In genomic region chr5:110611817-110612216, GRCh38 we compare ENCODE assay signal across 1 cellular context.
A peak's percentile ranks its signal among the peaks of the same experiment; 100 is the strongest.
TF ChIP-seq lines count a peak whose summit lies in the region.

No MANE protein-coding gene starts in this region.

TF ChIP-seq in SK-N-SH, 30 proteins besides CTCF, POLR2A, EP300 and RAD21 (continued from another document):
- TF ChIP-seq REST (IDR thresholded peaks at IDR 0.05; ENCODE audit: low read depth, low read length): no peak
- TF ChIP-seq TEAD4 (IDR thresholded peaks at IDR 0.05; ENCODE audit: borderline replicate concordance, insufficient read depth): 0 out of 2 replicates have a peak, but pooled peaks have one; percentile 17
- TF ChIP-seq RXRA (IDR thresholded peaks at IDR 0.05; ENCODE audit: borderline replicate concordance, low read depth): no peak
- peak; percentile 10 for TF ChIP-seq CHD2 (IDR thresholded peaks at IDR 0.05; ENCODE audit: low read length, partially characterized antibody)
- TF ChIP-seq MAX (IDR thresholded peaks at IDR 0.05; ENCODE audit: low read depth): no peak
- TF ChIP-seq RCOR1 (IDR thresholded peaks at IDR 0.05; ENCODE audit: low read length): peak; percentile 56
- TF ChIP-seq GATA2 (CRISPR knock-in tag; IDR thresholded peaks at IDR 0.05): peak; percentile 91
TF ChIP-seq in SK-N-SH: peak in this region for 4.
